Comparison of ENCODE assay signal across 1 cellular context in genomic region chr11:76691655-76692054, GRCh38.
TF ChIP-seq lines count a peak whose summit lies in the region.

No MANE protein-coding gene starts in this region.

TF ChIP-seq in IMR-90, 13 proteins besides CTCF, POLR2A, EP300 and RAD21 (continued from another document):
- no peak for TF ChIP-seq USF2 (IDR thresholded peaks at IDR 0.05; ENCODE audit: low read depth, low read length)
- TF ChIP-seq, protein P1, sequence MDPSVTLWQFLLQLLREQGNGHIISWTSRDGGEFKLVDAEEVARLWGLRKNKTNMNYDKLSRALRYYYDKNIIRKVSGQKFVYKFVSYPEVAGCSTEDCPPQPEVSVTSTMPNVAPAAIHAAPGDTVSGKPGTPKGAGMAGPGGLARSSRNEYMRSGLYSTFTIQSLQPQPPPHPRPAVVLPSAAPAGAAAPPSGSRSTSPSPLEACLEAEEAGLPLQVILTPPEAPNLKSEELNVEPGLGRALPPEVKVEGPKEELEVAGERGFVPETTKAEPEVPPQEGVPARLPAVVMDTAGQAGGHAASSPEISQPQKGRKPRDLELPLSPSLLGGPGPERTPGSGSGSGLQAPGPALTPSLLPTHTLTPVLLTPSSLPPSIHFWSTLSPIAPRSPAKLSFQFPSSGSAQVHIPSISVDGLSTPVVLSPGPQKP (IDR thresholded peaks at IDR 0.05; ENCODE audit: borderline replicate concordance, low read depth, low read length): no peak
- TF ChIP-seq RFX5 (IDR thresholded peaks at IDR 0.05; ENCODE audit: low read depth, low read length): no peak
- TF ChIP-seq SMC3 (IDR thresholded peaks at IDR 0.05; ENCODE audit: low read depth, low read length): no peak
- no peak for TF ChIP-seq NFE2L2 (IDR thresholded peaks at IDR 0.05; ENCODE audit: low read depth, low read length)
- no peak for TF ChIP-seq MAFK (IDR thresholded peaks at IDR 0.05; ENCODE audit: low read depth, low read length)
